In the genomic region with DNA sequence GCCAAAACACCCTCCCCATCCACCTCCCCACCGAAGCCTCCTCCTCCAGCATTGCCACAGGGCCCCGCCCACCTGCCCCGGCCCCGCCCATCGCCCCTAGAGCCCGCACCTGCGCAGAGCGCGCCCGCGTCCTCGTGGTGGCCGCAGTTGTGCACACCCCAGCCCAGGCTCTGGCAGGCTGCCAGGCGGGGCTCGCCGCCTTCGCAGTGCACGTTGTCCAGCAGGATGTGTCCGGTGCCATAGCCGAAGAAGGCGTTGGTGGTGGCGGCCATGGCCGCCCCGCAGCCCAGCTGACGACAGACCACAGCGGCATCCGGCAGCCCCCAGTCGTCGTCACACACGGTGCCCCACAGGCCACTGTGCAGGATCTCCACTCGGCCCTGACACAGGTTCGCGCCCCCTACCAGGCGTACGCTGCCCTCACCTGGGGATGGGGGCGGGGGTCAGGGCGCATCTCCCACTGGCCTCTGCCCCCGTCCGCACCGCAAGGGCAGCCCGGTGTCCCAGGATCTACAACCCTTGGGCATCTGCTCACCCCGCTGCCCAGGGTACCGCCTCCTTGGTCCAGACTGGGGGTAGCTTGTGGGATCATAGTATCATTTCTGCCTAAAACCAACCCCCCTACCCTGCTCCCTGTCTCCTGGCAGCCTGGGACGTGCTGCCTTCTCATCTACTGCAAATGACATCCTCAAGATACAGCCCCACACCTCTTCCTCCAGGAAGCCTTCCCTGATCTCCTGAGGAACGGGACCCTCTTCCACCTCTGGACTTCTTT, we compare ENCODE assay signal across 8 cellular contexts. TPM values are rescaled to one million over a fixed set of nuclear protein-coding genes. Genes with fewer than 3 reads are reported as not detected.
A peak's percentile ranks its signal among the peaks of the same experiment; 100 is the strongest.
DNase-seq lines count a peak whose midpoint lies in the region; ATAC-seq and TF ChIP-seq lines count a peak whose summit lies in the region.

No MANE protein-coding gene starts in this region.

- DNase-seq in BE2C (peak; percentile 90), HAP-1 (ENCODE audit: low spot score in 2 of 2) (peak; percentile 64 to 91), OCI-M1 (lab: John Stamatoyannopoulos, UW) (peak; percentile 55), fibroblast of mammary gland (ENCODE audit: low read depth) (peak; percentile 65), substantia nigra (lab: John Stamatoyannopoulos, UW) (peak in 45 of 49 donors; percentile 8 to 96 (median 50))
- peak; percentile 88 to 89 for DNase-seq in activated T-cell treated with anti-CD3 and anti-CD28 coated beads, Interleukin-2, amount 50 U/mL, for 48 hours

- in situ Hi-C loops in HAP-1 (cut with MboI; ENCODE audit: low sequenced_read_pairs): no loop called here

- no peaks in the 10 kb centered on the region for H3K36me3 ChIP-seq in BE2C
- no peaks in the 10 kb centered on the region for H3K36me3 ChIP-seq in HAP-1 (replicated peaks)
- H3K36me3 ChIP-seq in neutrophil: no peaks in the 10 kb centered on the region

- H3K4me1 ChIP-seq in BE2C (peaks cover 8% of the 10 kb centered on the region), HAP-1 (peaks cover 36% of the 10 kb centered on the region), neutrophil (ENCODE audit: control insufficient read depth in 1 of 2, insufficient read depth in 1 of 2, low read depth in 1 of 2, low read length in 1 of 2) (peaks cover 28 to 33% of the 10 kb centered on the region in 2 experiments)

- H3K27ac ChIP-seq in neutrophil (no peak overlapping the region), substantia nigra (ENCODE audit: low read depth, low read length, poor library complexity, severe bottlenecking) (no peak overlapping the region)

- TF ChIP-seq CTCF in BE2C (IDR thresholded peaks at IDR 0.05; ENCODE audit: low read depth, low read length) (no peak), fibroblast of mammary gland (conservative IDR thresholded peaks at IDR 0.05; ENCODE audit: control insufficient read depth, insufficient read depth, low read depth, low read length) (no peak), neutrophil (IDR thresholded peaks at IDR 0.05) (no peak)

- H3K27me3 ChIP-seq in BE2C: no peaks in the 10 kb centered on the region
- no peaks in the 10 kb centered on the region for H3K27me3 ChIP-seq in HAP-1 (ENCODE audit: low read depth)
- peaks cover 4% of the 10 kb centered on the region for H3K27me3 ChIP-seq in neutrophil

- no peak for ATAC-seq in HG03432 (IDR thresholded peaks at IDR 0.05; ENCODE audit: unreplicated experiment)

- H3K9me3 ChIP-seq in BE2C (no peaks in the 10 kb centered on the region; the same call in 1 of the 2 replicates), HAP-1 (no peaks in the 10 kb centered on the region), neutrophil (no peaks in the 10 kb centered on the region)

- H3K4me3 ChIP-seq in BE2C (ENCODE audit: low read depth, low read length): peak overlapping the region; percentile 34
- H3K4me3 ChIP-seq in HAP-1: peak overlapping the region; percentile 20
- H3K4me3 ChIP-seq in fibroblast of mammary gland (ENCODE audit: control insufficient read depth, low read depth, low read length): peak overlapping the region; percentile 43
- H3K4me3 ChIP-seq in neutrophil (ENCODE audit: low read depth in 1 of 2, low read length in 1 of 2): peak overlapping the region; percentile 63 to 73

RNA-seq across cellular contexts. Expression of a gene that starts 11.9 kb away (rescaled TPM):
- 3.5 TPM for polyA plus RNA-seq in BE2C (2012; ENCODE audit: insufficient read depth, insufficient read length, low read depth)

RNA-seq across cellular contexts. Expression of a gene that starts 27.2 kb away (rescaled TPM):
- polyA plus RNA-seq in BE2C (2012; ENCODE audit: insufficient read depth, insufficient read length, low read depth): 15.2 TPM

RNA-seq across cellular contexts. Expression of a gene that starts 38.8 kb away (rescaled TPM):
- 288 TPM for polyA plus RNA-seq in BE2C (2012; ENCODE audit: insufficient read depth, insufficient read length, low read depth)
